In the genomic region with DNA sequence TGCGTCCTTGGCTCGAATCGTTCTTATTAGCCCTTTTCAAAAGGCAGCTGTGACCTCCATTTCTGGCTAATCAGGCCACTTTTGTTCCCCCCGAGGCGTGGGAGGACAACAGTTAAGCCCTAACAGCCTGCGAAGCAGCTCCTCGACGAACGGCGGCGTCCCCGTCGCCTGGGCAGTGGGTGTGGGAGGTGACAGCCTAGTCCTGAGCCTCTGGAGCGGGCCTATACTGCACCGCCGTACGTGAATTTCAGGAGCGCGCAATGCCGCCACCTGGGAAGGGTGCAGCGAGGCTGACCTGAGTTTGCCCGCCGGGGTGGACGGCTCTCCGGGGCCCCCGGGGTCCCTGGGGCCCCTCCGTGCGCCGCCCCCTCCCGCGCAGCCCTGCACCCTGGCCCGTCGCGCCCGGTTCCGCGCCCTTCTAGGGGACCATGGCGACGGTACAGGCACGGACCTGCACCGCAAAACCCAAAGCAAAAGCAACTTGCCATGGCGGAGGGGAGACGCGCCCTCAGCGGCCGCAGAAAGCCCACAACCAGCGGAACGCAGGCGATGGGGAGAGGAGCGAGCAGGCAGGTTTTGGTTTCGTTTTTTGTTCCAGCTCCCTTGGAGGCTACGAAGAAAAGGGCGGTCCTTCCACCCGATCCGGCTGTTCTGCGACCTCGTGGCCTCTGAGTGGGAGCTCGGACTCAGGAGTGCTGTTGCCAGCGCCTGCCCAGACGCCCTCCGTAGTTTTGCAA, we compare ENCODE assay signal across 8 cellular contexts. TPM values are rescaled to one million over a fixed set of nuclear protein-coding genes. Genes with fewer than 3 reads are reported as not detected.
A peak's percentile ranks its signal among the peaks of the same experiment; 100 is the strongest.
DNase-seq lines count a peak whose midpoint lies in the region; ATAC-seq and TF ChIP-seq lines count a peak whose summit lies in the region.

TSS of gene RBM43 (minus strand) at position 624 of the 737 bp plus-strand sequence. CDS start at position 488, 136 bp downstream.

- no peaks in the 10 kb centered on the region for H3K9me3 ChIP-seq in right lobe of liver

- H3K27me3 ChIP-seq in dorsolateral prefrontal cortex: no peaks in the 10 kb centered on the region
- no peaks in the 10 kb centered on the region for H3K27me3 ChIP-seq in right lobe of liver

- TF ChIP-seq CTCF in dorsolateral prefrontal cortex (IDR thresholded peaks at IDR 0.05 in 54 of 56, conservative IDR thresholded peaks at IDR 0.05 in 2 of 56; ENCODE audit: low read depth in 1 of 56, partially characterized antibody in 56 of 56): peak in 23 of 56 donors; percentile 2 to 39 (median 13)
- TF ChIP-seq CTCF in right lobe of liver (IDR thresholded peaks at IDR 0.05): no peak

- under 1% methylated on average over 33 of the region's 61 CpGs for WGBS in right lobe of liver (ENCODE audit: insufficient coverage, low coverage, low lambda C conversion rate, missing lambda C conversion rate)

- DNase-seq in Ammon's horn (ENCODE audit: low spot score): peak; percentile 89
- DNase-seq in NCI-H510A treated with DMSO at 0.1 percent for 48 hours (lab: John Stamatoyannopoulos, UW): peak; percentile 32
- peak; percentile 72 to 76 for DNase-seq in activated CD4-positive, alpha-beta T cell treated with anti-CD3 and anti-CD28 coated beads, Interleukin-2, amount 50 U/mL, for 4 hours
- DNase-seq in dorsolateral prefrontal cortex: peak; percentile 23 to 84 (median 68)
- DNase-seq in right lobe of liver: peak; percentile 92 to 95 (median 94)
- DNase-seq in stimulated activated CD4-positive, alpha-beta T cell treated with anti-CD3 and anti-CD28 coated beads, Interleukin-4, amount 100 ng/mL, for 24 hours: peak; percentile 82

- TF ChIP-seq POLR2A in GM19099 (IDR thresholded peaks at IDR 0.05; ENCODE audit: extremely low read depth, insufficient read length, low read depth) (peak; percentile 81), right lobe of liver (IDR thresholded peaks at IDR 0.05) (peak; percentile 59)

- H3K4me1 ChIP-seq in right lobe of liver: peaks cover 0 to 32% (median 8%) of the 10 kb centered on the region in 4 donors

- peak within 1 kb of the TSS; percentile 64 to 97 (median 85) for H3K4me3 ChIP-seq in dorsolateral prefrontal cortex
- H3K4me3 ChIP-seq in right lobe of liver: peak within 1 kb of the TSS; percentile 78 to 93 (median 82)

- peak; percentile 90 for ATAC-seq in HG03378 (IDR thresholded peaks at IDR 0.05; ENCODE audit: unreplicated experiment)
- peak; percentile 87 to 93 (median 90) for ATAC-seq in right lobe of liver

- H3K27ac ChIP-seq in dorsolateral prefrontal cortex: peak within 1 kb of the TSS; percentile 66 to 97 (median 89)
- peak within 1 kb of the TSS; percentile 89 to 97 (median 96) for H3K27ac ChIP-seq in right lobe of liver

- intact Hi-C loops in dorsolateral prefrontal cortex (cut with DNase I) (loop anchor here (1.0 to 10.0 kb wide), 3 partner anchors 93 to 151 kb away; partner anchors contain the start of gene TNFAIP6 (in 1 of the 2)), right lobe of liver (cut with DNase I) (no loop called here)

- no peaks in the 10 kb centered on the region for H3K36me3 ChIP-seq in right lobe of liver

RNA-seq across cellular contexts. Expression of gene RBM43, which starts in this region (rescaled TPM):
- total RNA-seq in dorsolateral prefrontal cortex (1 to 10 TPM; 2.0 to 7.1 (median 4.5) TPM), right lobe of liver (1 to 10 TPM; 2.2 to 4.2 (median 3.3) TPM)

Comparison
In these comparisons a context has a peak if more than half of its experiments do, and no peak if none do; other contexts are left out.
1. Peak in every context shown above with its lines: DNase-seq, ATAC-seq, H3K4me3 ChIP-seq and H3K27ac ChIP-seq.
2. DNase-seq: peak in every context shown above with its lines; median percentile 94 in right lobe of liver; 89 in Ammon's horn; 82 in stimulated activated CD4-positive, alpha-beta T cell treated with anti-CD3 and anti-CD28 coated beads, Interleukin-4, amount 100 ng/mL, for 24 hours; 74 in activated CD4-positive, alpha-beta T cell treated with anti-CD3 and anti-CD28 coated beads, Interleukin-2, amount 50 U/mL, for 4 hours; 68 in dorsolateral prefrontal cortex; 32 in NCI-H510A treated with DMSO at 0.1 percent for 48 hours.
3. intact Hi-C loops: an anchor here in dorsolateral prefrontal cortex (1.0 to 10.0 kb wide); none called in right lobe of liver.